ENCODE assay signal across 8 cellular contexts in the genomic region with DNA sequence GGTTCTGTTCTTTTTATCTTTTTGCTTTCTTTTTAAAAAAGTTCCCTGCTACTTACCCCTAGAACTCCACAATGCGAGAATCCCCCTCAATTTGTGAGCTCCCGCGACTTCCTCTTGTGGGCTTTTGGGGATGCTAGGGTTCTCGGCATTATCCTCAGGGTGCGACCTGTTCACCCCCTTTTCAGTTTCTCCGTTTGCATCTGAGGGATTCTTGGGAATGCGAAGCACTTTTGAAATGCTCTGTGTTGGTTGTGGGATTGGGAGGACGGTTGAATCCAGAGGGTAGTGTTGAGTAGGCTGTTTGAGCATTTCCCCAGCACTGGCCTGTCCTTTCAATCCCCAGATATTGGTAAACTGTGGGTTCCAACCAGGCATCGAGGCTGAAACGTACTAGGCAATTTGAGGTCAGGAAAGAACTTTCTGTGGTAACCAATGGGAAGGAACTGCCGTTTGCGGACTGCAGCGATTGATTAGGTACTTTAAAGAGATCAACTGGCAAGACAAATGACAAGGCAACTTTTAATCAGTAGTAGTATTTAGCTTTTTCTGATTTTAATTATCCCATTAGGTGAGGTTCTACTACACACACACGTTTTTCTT. TPM values are rescaled to one million over a fixed set of nuclear protein-coding genes. Genes with fewer than 3 reads are reported as not detected.
DNase-seq lines count a peak whose midpoint lies in the region; ATAC-seq, FAIRE-seq and TF ChIP-seq lines count a peak whose summit lies in the region.

No MANE protein-coding gene starts in this region.

- peak overlapping the region; percentile 96 for H2AFZ ChIP-seq in HepG2 (ENCODE audit: low read length)

- no peaks in the 10 kb centered on the region for H3K9me3 ChIP-seq in NT2/D1 (ENCODE audit: insufficient read depth, low read length)
- no peaks in the 10 kb centered on the region for H3K9me3 ChIP-seq in breast epithelium
- H3K9me3 ChIP-seq in HepG2 (ENCODE audit: low read length): no peaks in the 10 kb centered on the region
- H3K9me3 ChIP-seq in tibial nerve: no peaks in the 10 kb centered on the region

- under 1% methylated on average over 14 of the region's 14 CpGs for WGBS in HepG2 (ENCODE audit: low lambda C conversion rate)
- 2% methylated on average over 14 of the region's 14 CpGs for WGBS in tibial nerve, 2 donors

- H3K9ac ChIP-seq in NT2/D1 (ENCODE audit: insufficient read length, low read depth): peak overlapping the region; percentile 82
- H3K9ac ChIP-seq in HepG2 (ENCODE audit: insufficient read depth, low read depth, low read length): peak overlapping the region; percentile 82

- TF ChIP-seq RAD21 in HepG2 (CRISPR knock-in tag; IDR thresholded peaks at IDR 0.05): no peak

- no peak for TF ChIP-seq CTCF in breast epithelium (IDR thresholded peaks at IDR 0.05)
- no peak for TF ChIP-seq CTCF in HepG2 (CRISPR knock-in tag; IDR thresholded peaks at IDR 0.05)
- no peak for TF ChIP-seq CTCF in tibial nerve (IDR thresholded peaks at IDR 0.05)

- H3K79me2 ChIP-seq in HepG2 (ENCODE audit: insufficient read depth, low read length): peaks cover 47% of the 10 kb centered on the region

- POLR2A ChIA-PET in HepG2 (lab: Yijun Ruan, JAX): interaction anchor here (0.7 to 1.3 kb wide), 5 partner anchors 17 to 712 kb away, joined by 3 to 5 read pairs (median 3); no protein-coding TSS in a partner anchor

- H3K36me3 ChIP-seq in NT2/D1 (ENCODE audit: insufficient read depth, insufficient read length, low read length): peaks cover 21% of the 10 kb centered on the region
- no peaks in the 10 kb centered on the region for H3K36me3 ChIP-seq in breast epithelium
- H3K36me3 ChIP-seq in HepG2 (replicated peaks in 1 of 2; ENCODE audit: control insufficient read depth in 1 of 2, insufficient read depth in 2 of 2, low read length in 2 of 2): no peaks in the 10 kb centered on the region
- no peaks in the 10 kb centered on the region for H3K36me3 ChIP-seq in tibial nerve

- no peaks in the 10 kb centered on the region for H3K27me3 ChIP-seq in NT2/D1 (ENCODE audit: insufficient read depth, insufficient read length)
- no peaks in the 10 kb centered on the region for H3K27me3 ChIP-seq in breast epithelium
- H3K27me3 ChIP-seq in HepG2 (ENCODE audit: control insufficient read depth in 1 of 2, insufficient read depth in 2 of 2, low read length in 2 of 2): no peaks in the 10 kb centered on the region; a peak in 1 of 5 replicates
- H3K27me3 ChIP-seq in tibial nerve: no peaks in the 10 kb centered on the region

- DNase-seq in activated T-cell treated with anti-CD3 and anti-CD28 coated beads for 4 hours (peak; percentile 1), NT2/D1 (ENCODE audit: low read depth, low spot score) (no peak), breast epithelium (ENCODE audit: low spot score in 2 of 2) (no peak), HepG2 (ENCODE audit: low spot score) (peak; percentile 64), tibial nerve (ENCODE audit: low spot score in 2 of 2) (no peak)
- no peak for DNase-seq in activated T-cell treated with anti-CD3 and anti-CD28 coated beads, Interleukin-2, amount 50 U/mL, for 48 hours
- DNase-seq in central memory CD4-positive, alpha-beta T cell: no peak

- BruUV-seq in HepG2 (replicated peaks; lab: Mats Ljungman, UMichigan): TSS peak; percentile 86

- H3K27ac ChIP-seq in breast epithelium: peak overlapping the region; percentile 87 to 90
- peak overlapping the region; percentile 94 for H3K27ac ChIP-seq in HepG2 (ENCODE audit: extremely low read length, insufficient read depth, low read length)
- peak overlapping the region; percentile 32 to 95 (median 86) for H3K27ac ChIP-seq in tibial nerve

- CTCF ChIA-PET in HepG2 (lab: Yijun Ruan, JAX; ENCODE audit: low intra/inter-chr PET ratio, low total read pairs): no interaction called here

- in situ Hi-C loops in HepG2 (cut with HindIII; ENCODE audit: extremely low pct_ligation_motif_present, low pct_unique_long_range_greater_than_20kb): loop anchor here (25.0 kb wide), 2 partner anchors 485 to 715 kb away; no protein-coding TSS in a partner anchor

- intact Hi-C loops in breast epithelium (cut with DNase I; ENCODE audit: low total_unique reads): no loop called here
- intact Hi-C loops in HepG2 (cut with micrococcal nuclease; ENCODE audit: unreplicated experiment): loop anchor here (1.0 to 10.0 kb wide), 5 partner anchors 101 to 723 kb away; no protein-coding TSS in a partner anchor

- H3K4me3 ChIP-seq in NT2/D1 (ENCODE audit: insufficient read length, low read depth) (peak overlapping the region; percentile 94), breast epithelium (peak overlapping the region; percentile 76 to 90 (median 90)), HepG2 (replicated peaks in 1 of 3; ENCODE audit: insufficient read depth in 1 of 3, low read depth in 2 of 3, low read length in 3 of 3) (peak overlapping the region; percentile 83 to 94 (median 90)), tibial nerve (peak overlapping the region; percentile 65 to 82 (median 74))

- peak; percentile 36 for FAIRE-seq in HepG2 (lab: Jason Lieb, UNC)

- no peaks in the 10 kb centered on the region for H3K4me1 ChIP-seq in NT2/D1 (ENCODE audit: insufficient read depth, insufficient read length)
- H3K4me1 ChIP-seq in breast epithelium: no peaks in the 10 kb centered on the region
- H3K4me1 ChIP-seq in HepG2 (ENCODE audit: insufficient read depth, low read length): peaks cover 42% of the 10 kb centered on the region
- H3K4me1 ChIP-seq in tibial nerve: peaks cover 0 to 44% (median 8%) of the 10 kb centered on the region in 4 donors

- no peaks in the 10 kb centered on the region; the same call in 1 of the 2 replicates for H4K20me1 ChIP-seq in HepG2 (ENCODE audit: insufficient read depth, low read length)

- no peak for TF ChIP-seq POLR2A in breast epithelium (IDR thresholded peaks at IDR 0.05)
- TF ChIP-seq POLR2A in HepG2 (IDR thresholded peaks at IDR 0.05; ENCODE audit: insufficient read depth in 1 of 2, low read depth in 2 of 2, low read length in 2 of 2): peak in 1 of 2 experiments; percentile 58; a peak in 2 of 4 replicates
- no peak for TF ChIP-seq POLR2A in tibial nerve (IDR thresholded peaks at IDR 0.05)

- H3K4me2 ChIP-seq in HepG2 (ENCODE audit: low read depth, low read length): peak overlapping the region; percentile 76

- ATAC-seq in HG02763 (IDR thresholded peaks at IDR 0.05; ENCODE audit: unreplicated experiment): peak; percentile 1
- ATAC-seq in HepG2: peak; percentile 54

- TF ChIP-seq EP300 in HepG2 (IDR thresholded peaks at IDR 0.05; ENCODE audit: low read depth in 2 of 2, low read length in 2 of 2): no peak
- TF ChIP-seq EP300 in HepG2 (CRISPR knock-in tag; IDR thresholded peaks at IDR 0.05; ENCODE audit: borderline replicate concordance): no peak
- peak in 1 of 2 donors; percentile 1 for TF ChIP-seq EP300 in tibial nerve (IDR thresholded peaks at IDR 0.05)

RNA-seq across cellular contexts. Expression of a gene that starts 0.4 kb away (rescaled TPM):
- total RNA-seq in breast epithelium (10 to 100 TPM in 2 of 3 donors, 1 to 10 TPM in 1; 8.8 to 10.8 (median 10.4) TPM), HepG2 (2016; rRNA removed; fragmentation: Illumina TruSeq; extraction: Trizol) (12.6 and 21.8 TPM in 2 replicates), tibial nerve (10 to 100 TPM in 1 of 4 donors, 1 to 10 TPM in 3; 3.1 to 11.7 (median 8.2) TPM)
- total RNA-seq in HepG2 (2016; cell fraction: cytosol; rRNA removed; fragmentation: Illumina TruSeq; extraction: Trizol; ENCODE audit: low read depth): 3.6 and 3.7 TPM in 2 replicates
- total RNA-seq in HepG2 (2016; cell fraction: insoluble cytoplasmic fraction; rRNA removed; fragmentation: Illumina TruSeq; extraction: Trizol): 13.0 and 21.9 TPM in 2 replicates
- total RNA-seq in HepG2 (2016; cell fraction: membrane; rRNA removed; fragmentation: Illumina TruSeq; extraction: Trizol): 4.2 and 5.0 TPM in 2 replicates
- total RNA-seq in HepG2 (2016; cell fraction: nucleus; rRNA removed; fragmentation: Illumina TruSeq; extraction: Trizol): 15.2 and 16.2 TPM in 2 replicates
- polyA plus RNA-seq in HepG2 (2011; rRNA removed): 2.0 and 2.8 TPM in 2 replicates
- polyA plus RNA-seq in HepG2 (2011; cell fraction: cytosol; rRNA removed): 0.98 and 1.6 TPM in 2 replicates
- polyA plus RNA-seq in HepG2 (2011; cell fraction: nucleus; rRNA removed): 0.58 and 0.66 TPM in 2 replicates
- 3.8 and 6.4 TPM in 2 replicates for polyA plus RNA-seq in HepG2 (2012)
- polyA plus RNA-seq in HepG2 (2016; cell fraction: cytosol; fragmentation: Illumina TruSeq; extraction: Trizol; ENCODE audit: low read depth): 1.5 and 1.9 TPM in 2 replicates
- 17.3 and 22.9 TPM in 2 replicates for polyA plus RNA-seq in HepG2 (2016; cell fraction: insoluble cytoplasmic fraction; fragmentation: Illumina TruSeq; extraction: Trizol; ENCODE audit: low read depth)
- 2.8 and 2.9 TPM in 2 replicates for polyA plus RNA-seq in HepG2 (2016; cell fraction: membrane; fragmentation: Illumina TruSeq; extraction: Trizol; ENCODE audit: low read depth)
- polyA plus RNA-seq in HepG2 (2016; cell fraction: nucleus; fragmentation: Illumina TruSeq; extraction: Trizol; ENCODE audit: insufficient read depth, low read depth): 6.1 TPM in 2 replicates
- 0.46 and 1.4 TPM in 2 replicates for polyA minus RNA-seq in HepG2 (2011; rRNA and poly(A)+ RNA removed; ENCODE audit: low replicate concordance)
- polyA minus RNA-seq in HepG2 (2011; cell fraction: cytosol; rRNA and poly(A)+ RNA removed): 1.1 and 1.6 TPM in 2 replicates
- polyA minus RNA-seq in HepG2 (2011; cell fraction: nucleus; rRNA and poly(A)+ RNA removed): 11.3 and 12.4 TPM in 2 replicates

RNA-seq across cellular contexts. Expression of a gene that starts 0.6 kb away (rescaled TPM):
- total RNA-seq in breast epithelium (10 to 100 TPM; 42.4 to 58.9 (median 53.4) TPM), HepG2 (2016; rRNA removed; fragmentation: Illumina TruSeq; extraction: Trizol) (78.7 and 122 TPM in 2 replicates), tibial nerve (10 to 100 TPM; 27.8 to 44.6 (median 35.4) TPM)
- total RNA-seq in HepG2 (2016; cell fraction: cytosol; rRNA removed; fragmentation: Illumina TruSeq; extraction: Trizol; ENCODE audit: low read depth): 56.0 and 68.4 TPM in 2 replicates
- 83.6 and 113 TPM in 2 replicates for total RNA-seq in HepG2 (2016; cell fraction: insoluble cytoplasmic fraction; rRNA removed; fragmentation: Illumina TruSeq; extraction: Trizol)
- 101 and 103 TPM in 2 replicates for total RNA-seq in HepG2 (2016; cell fraction: membrane; rRNA removed; fragmentation: Illumina TruSeq; extraction: Trizol)
- total RNA-seq in HepG2 (2016; cell fraction: nucleus; rRNA removed; fragmentation: Illumina TruSeq; extraction: Trizol): 48.5 and 52.0 TPM in 2 replicates
- polyA plus RNA-seq in HepG2 (2011; rRNA removed): 31.2 and 47.0 TPM in 2 replicates
- 14.8 and 24.3 TPM in 2 replicates for polyA plus RNA-seq in HepG2 (2011; cell fraction: cytosol; rRNA removed)
- 10.8 and 14.5 TPM in 2 replicates for polyA plus RNA-seq in HepG2 (2011; cell fraction: nucleus; rRNA removed)
- 51.1 and 68.1 TPM in 2 replicates for polyA plus RNA-seq in HepG2 (2012)
- 124 and 160 TPM in 2 replicates for polyA plus RNA-seq in HepG2 (2016; cell fraction: cytosol; fragmentation: Illumina TruSeq; extraction: Trizol; ENCODE audit: low read depth)
- polyA plus RNA-seq in HepG2 (2016; cell fraction: insoluble cytoplasmic fraction; fragmentation: Illumina TruSeq; extraction: Trizol; ENCODE audit: low read depth): 154 and 158 TPM in 2 replicates
- 139 and 166 TPM in 2 replicates for polyA plus RNA-seq in HepG2 (2016; cell fraction: membrane; fragmentation: Illumina TruSeq; extraction: Trizol; ENCODE audit: low read depth)
- 110 and 111 TPM in 2 replicates for polyA plus RNA-seq in HepG2 (2016; cell fraction: nucleus; fragmentation: Illumina TruSeq; extraction: Trizol; ENCODE audit: insufficient read depth, low read depth)
- 10.9 and 15.7 TPM in 2 replicates for polyA minus RNA-seq in HepG2 (2011; rRNA and poly(A)+ RNA removed; ENCODE audit: low replicate concordance)
- 18.0 and 21.0 TPM in 2 replicates for polyA minus RNA-seq in HepG2 (2011; cell fraction: cytosol; rRNA and poly(A)+ RNA removed)
- polyA minus RNA-seq in HepG2 (2011; cell fraction: nucleus; rRNA and poly(A)+ RNA removed): 49.2 and 65.1 TPM in 2 replicates

Comparison
In these comparisons a context has a peak if more than half of its experiments do, and no peak if none do; other contexts are left out.
1. DNase-seq: peak in activated T-cell treated with anti-CD3 and anti-CD28 coated beads for 4 hours (single experiment) and HepG2 (single experiment); none in activated T-cell treated with anti-CD3 and anti-CD28 coated beads, Interleukin-2, amount 50 U/mL, for 48 hours (0 of 2), NT2/D1 (single experiment), breast epithelium (0 of 2), tibial nerve (0 of 2) and central memory CD4-positive, alpha-beta T cell (single experiment).
2. Peak in every context shown above with its lines, with median percentiles within 50 percentile points of each other: H3K4me3 ChIP-seq and H3K27ac ChIP-seq.